In the genomic region with DNA sequence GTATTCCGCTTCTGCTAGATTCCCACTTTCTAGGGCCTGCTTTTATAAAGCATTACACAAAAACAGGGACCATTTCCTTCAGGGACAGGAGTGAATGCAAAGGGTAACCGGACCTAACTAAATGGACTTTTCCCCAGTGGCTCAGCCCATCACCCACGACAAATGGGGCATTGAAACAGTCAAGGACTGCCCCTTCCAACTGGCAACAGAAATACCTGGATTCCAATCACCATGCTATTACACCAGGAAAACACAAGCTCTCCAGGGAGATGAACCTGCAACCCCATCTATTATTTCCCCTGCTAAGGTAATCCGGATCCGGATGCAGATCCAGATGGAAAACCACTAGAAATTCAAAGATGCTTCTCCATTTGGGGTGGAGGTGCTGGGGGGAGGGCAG, we compare ENCODE assay signal across 8 cellular contexts. TPM values are rescaled to one million over a fixed set of nuclear protein-coding genes. Genes with fewer than 3 reads are reported as not detected.
A peak's percentile ranks its signal among the peaks of the same experiment; 100 is the strongest.
DNase-seq lines count a peak whose midpoint lies in the region; ATAC-seq and TF ChIP-seq lines count a peak whose summit lies in the region.

No MANE protein-coding gene starts in this region.

- peak overlapping the region; percentile 78 for H3K4me3 ChIP-seq in NB4 (ENCODE audit: low read depth, low read length)
- peak overlapping the region; percentile 94 to 99 for H3K4me3 ChIP-seq in duodenal mucosa (ENCODE audit: low read depth in 1 of 2, low read length in 2 of 2)
- H3K4me3 ChIP-seq in osteoblast (ENCODE audit: insufficient read depth, low read length): peak overlapping the region; percentile 92

- peaks cover 20 to 29% of the 10 kb centered on the region in 2 donors for H3K4me1 ChIP-seq in duodenal mucosa (ENCODE audit: control insufficient read depth in 1 of 2, insufficient read depth in 2 of 2, low read length in 2 of 2)
- peaks cover 20% of the 10 kb centered on the region for H3K4me1 ChIP-seq in osteoblast (ENCODE audit: insufficient read depth, low read length)

- H3K27ac ChIP-seq in duodenal mucosa (ENCODE audit: low read depth, low read length) (no peak overlapping the region), osteoblast (ENCODE audit: low read depth, low read length) (peak overlapping the region; percentile 65)

- H3K9ac ChIP-seq in duodenal mucosa (ENCODE audit: low read depth in 1 of 2, low read length in 2 of 2): peak overlapping the region; percentile 87 to 90

- H3K36me3 ChIP-seq in duodenal mucosa (ENCODE audit: control insufficient read depth in 1 of 2, insufficient read depth in 2 of 2, low read length in 2 of 2): peaks cover 4 to 5% of the 10 kb centered on the region in 2 donors
- H3K36me3 ChIP-seq in osteoblast (ENCODE audit: insufficient read depth, low read length): no peaks in the 10 kb centered on the region

- TF ChIP-seq POLR2A in NB4 (IDR thresholded peaks at IDR 0.05; ENCODE audit: extremely low read depth, insufficient read length) (no peak), GM18505 (IDR thresholded peaks at IDR 0.05; ENCODE audit: borderline replicate concordance, extremely low read depth, insufficient read depth, insufficient read length) (no peak)

- H2AFZ ChIP-seq in osteoblast (ENCODE audit: low read length): peak overlapping the region; percentile 87

- H3K27me3 ChIP-seq in duodenal mucosa (ENCODE audit: control insufficient read depth in 1 of 2, insufficient read depth in 2 of 2, low read length in 2 of 2) (no peaks in the 10 kb centered on the region), osteoblast (ENCODE audit: insufficient read depth, low read length) (no peaks in the 10 kb centered on the region)

- TF ChIP-seq CTCF in NB4 (IDR thresholded peaks at IDR 0.05; ENCODE audit: low read depth, low read length): no peak
- TF ChIP-seq CTCF in osteoblast (IDR thresholded peaks at IDR 0.05; ENCODE audit: extremely low read depth, low read depth, low read length): no peak

- DNase-seq in ELR (ENCODE audit: low read depth) (peak; percentile 18), NB4 (ENCODE audit: low read depth) (peak; percentile 21), osteoblast (ENCODE audit: insufficient read length, low spot score, missing footprints) (peak; percentile 42), GM19240 (ENCODE audit: insufficient read length, low spot score) (no peak)

- no peaks in the 10 kb centered on the region for H3K9me3 ChIP-seq in duodenal mucosa (ENCODE audit: control insufficient read depth in 1 of 2, low read length in 2 of 2)
- H3K9me3 ChIP-seq in osteoblast (ENCODE audit: low read depth, low read length): no peaks in the 10 kb centered on the region

- no peak for ATAC-seq in GM21576 (IDR thresholded peaks at IDR 0.05; ENCODE audit: unreplicated experiment)
- no peak for ATAC-seq in HG03196 (IDR thresholded peaks at IDR 0.05; ENCODE audit: unreplicated experiment)
- no peak for ATAC-seq in GM18505 (IDR thresholded peaks at IDR 0.05; ENCODE audit: unreplicated experiment)

- peak overlapping the region; percentile 91 for H3K4me2 ChIP-seq in osteoblast (ENCODE audit: insufficient read depth, low read length)

- no peaks in the 10 kb centered on the region for H4K20me1 ChIP-seq in osteoblast (ENCODE audit: insufficient read depth, low read length)

- H3K79me2 ChIP-seq in osteoblast (ENCODE audit: insufficient read depth, low read length): peaks cover 78% of the 10 kb centered on the region

RNA-seq across cellular contexts. Expression of a gene that starts 1.0 kb away (rescaled TPM):
- 42.7 and 43.6 TPM in 2 replicates for total RNA-seq in osteoblast

RNA-seq across cellular contexts. Expression of a gene that starts 1.3 kb away (rescaled TPM):
- total RNA-seq in osteoblast: 10.9 and 16.3 TPM in 2 replicates

RNA-seq across cellular contexts. Expression of a gene that starts 39.7 kb away (rescaled TPM):
- 209 and 226 TPM in 2 replicates for total RNA-seq in osteoblast
